Comparison of ENCODE assay signal across 7 cellular contexts in the genomic region with DNA sequence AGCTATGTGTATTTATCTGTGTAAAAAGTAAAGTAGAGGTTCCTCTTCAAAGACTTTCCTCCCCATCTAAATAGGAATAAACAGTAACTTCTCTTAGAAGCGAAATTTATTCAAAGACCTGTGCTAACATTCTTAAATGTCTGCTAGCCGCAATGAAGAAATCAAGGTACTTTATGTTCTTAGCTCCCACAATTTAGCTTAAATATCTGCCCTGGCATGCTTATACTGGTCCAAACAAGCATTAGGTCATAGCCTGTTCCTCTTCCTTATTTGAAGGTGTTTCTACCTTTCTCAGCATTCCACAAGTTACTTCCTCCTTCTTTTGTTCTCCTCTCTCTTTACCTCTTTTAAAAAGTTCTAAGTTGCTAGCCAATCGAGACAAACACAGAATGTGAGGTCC.
DNase-seq lines count a peak whose midpoint lies in the region; FAIRE-seq and TF ChIP-seq lines count a peak whose summit lies in the region.
"Not testable (repeated sequence)": the region's sequence is repeated elsewhere in the genome, so short reads cannot be mapped to it uniquely, and the experiment has no call there.

No MANE protein-coding gene starts in this region.

- FAIRE-seq in bronchial epithelial cell (lab: Jason Lieb, UNC) = not testable (repeated sequence)
- FAIRE-seq in keratinocyte (lab: Jason Lieb, UNC) = peak; percentile 74

- dilution Hi-C loops in keratinocyte (cut with MboI; ENCODE audit: extremely low pct_ligation_motif_present, low sequenced_read_pairs) = not testable (repeated sequence)

- not testable (repeated sequence) for DNase-seq in breast epithelium (ENCODE audit: low spot score in 2 of 2)
- DNase-seq in bronchial epithelial cell (ENCODE audit: low read depth) (peak; percentile 85), epithelial cell of prostate (ENCODE audit: low read depth, low spot score) (peak; percentile 37), keratinocyte (ENCODE audit: low read depth, low spot score) (peak; percentile 15), prostate gland (ENCODE audit: low spot score) (peak; percentile 79)

- not testable (repeated sequence) for H3K4me1 ChIP-seq in breast epithelium; prostate gland (replicated peaks)
- H3K4me1 ChIP-seq in keratinocyte (ENCODE audit: control insufficient read depth, extremely low read depth, insufficient read depth, low read length) = peaks cover 27% of the 10 kb centered on the region

- peak overlapping the region; percentile 35 for H3K4me2 ChIP-seq in keratinocyte (ENCODE audit: control insufficient read depth, extremely low read depth, insufficient read depth, low read depth, low read length)

- 47% methylated on average over 3 of the region's 3 CpGs for WGBS in prostate gland

- not testable (repeated sequence) for H3K9ac ChIP-seq in keratinocyte (ENCODE audit: control insufficient read depth, extremely low read depth, insufficient read depth, low read length)

- H3K27me3 ChIP-seq in breast epithelium; bronchial epithelial cell (ENCODE audit: control insufficient read depth, insufficient read depth, low read length); keratinocyte (ENCODE audit: control insufficient read depth, extremely low read depth, insufficient read depth, low read length); prostate gland (replicated peaks; ENCODE audit: insufficient read depth): not testable (repeated sequence)

- H2AFZ ChIP-seq in keratinocyte (ENCODE audit: control insufficient read depth, low read length) = peak overlapping the region; percentile 70

- TF ChIP-seq CTCF in C4-2B (conservative IDR thresholded peaks at IDR 0.05); VCaP (conservative IDR thresholded peaks at IDR 0.05); breast epithelium (IDR thresholded peaks at IDR 0.05); bronchial epithelial cell (IDR thresholded peaks at IDR 0.05; ENCODE audit: insufficient read depth, low read length, severe bottlenecking); keratinocyte (optimal IDR thresholded peaks at IDR 0.05 in 1 of 3, IDR thresholded peaks at IDR 0.05 in 1 of 3, conservative IDR thresholded peaks at IDR 0.05 in 1 of 3; ENCODE audit: extremely low read depth in 1 of 3, insufficient read depth in 2 of 3, low read length in 3 of 3); prostate gland (IDR thresholded peaks at IDR 0.05): not testable (repeated sequence)

- H3K9me3 ChIP-seq in breast epithelium; keratinocyte (ENCODE audit: control insufficient read depth, low read depth, low read length); prostate gland: not testable (repeated sequence)

- intact Hi-C loops in breast epithelium (cut with DNase I; ENCODE audit: low total_unique reads); prostate gland (cut with DNase I): not testable (repeated sequence)

- H3K36me3 ChIP-seq in breast epithelium; bronchial epithelial cell (ENCODE audit: control insufficient read depth, insufficient read depth, low read length); keratinocyte (ENCODE audit: control insufficient read depth in 2 of 2, extremely low read depth in 1 of 2, insufficient read depth in 2 of 2, low read length in 2 of 2); prostate gland: not testable (repeated sequence)

- H3K79me2 ChIP-seq in keratinocyte (ENCODE audit: control insufficient read depth, insufficient read depth, low read length) = not testable (repeated sequence)

- not testable (repeated sequence) for H3K9me1 ChIP-seq in keratinocyte (ENCODE audit: control insufficient read depth, extremely low read depth, insufficient read depth, low read length)

- H4K20me1 ChIP-seq in keratinocyte (ENCODE audit: control insufficient read depth, extremely low read depth, insufficient read depth, low read length) = not testable (repeated sequence)

- not testable (repeated sequence) for TF ChIP-seq POLR2A in breast epithelium (IDR thresholded peaks at IDR 0.05); prostate gland (IDR thresholded peaks at IDR 0.05)

- H3K4me3 ChIP-seq in breast epithelium; bronchial epithelial cell (ENCODE audit: low read depth, low read length); prostate gland: not testable (repeated sequence)
- H3K4me3 ChIP-seq in keratinocyte (ENCODE audit: control insufficient read depth in 2 of 3, extremely low read depth in 1 of 3, insufficient read depth in 2 of 3, low read depth in 1 of 3, low read length in 3 of 3) = peak overlapping the region in 1 of 3 experiments; percentile 28

- peak overlapping the region; percentile 26; the same call in 1 of the 2 replicates for H3K27ac ChIP-seq in C4-2B
- peak overlapping the region; percentile 3; the same call in 1 of the 2 replicates for H3K27ac ChIP-seq in VCaP
- peak overlapping the region; percentile 30 to 61 for H3K27ac ChIP-seq in breast epithelium
- peak overlapping the region; percentile 80 for H3K27ac ChIP-seq in epithelial cell of prostate
- not testable (repeated sequence) for H3K27ac ChIP-seq in keratinocyte (ENCODE audit: control insufficient read depth, insufficient read depth, low read length)
- H3K27ac ChIP-seq in prostate gland = peak overlapping the region; percentile 57 to 67
